23 cellular contexts compared by ENCODE assay signal in genomic region chr1:4786061-4786460, GRCh38.
"Had no signal": no experiment of that assay in that cellular context is flagged by ENCODE, and none has a peak within 500 bp of the region (broad histone marks: within the 10 kb centered on the region; RNA-seq: fewer than 3 reads in every experiment).

No MANE protein-coding gene starts in this region.

- DNase-seq: activated CD4-positive, alpha-beta memory T cell treated with anti-CD3 and anti-CD28 coated beads, Interleukin-2, amount 10 ng/mL, durations not matched to agents 7 days and 5 days; activated CD4-positive, alpha-beta T cell treated with anti-CD3 and anti-CD28 coated beads, Interleukin-2, amount 10 ng/mL, durations not matched to agents 24 days and 14 days; activated effector memory CD4-positive, alpha-beta T cell treated with anti-CD3 and anti-CD28 coated beads, Interleukin-2, amount 50 U/mL, for 16 hours; activated naive CD4-positive, alpha-beta T cell treated with anti-CD3 and anti-CD28 coated beads, Interleukin-2, amount 10 ng/mL, durations not matched to agents 7 days and 5 days; activated T-cell treated with anti-CD3 and anti-CD28 coated beads, Interleukin-2, amount 50 U/mL, for 72 hours; aorta; caudate nucleus; effector memory CD4-positive, alpha-beta T cell; foreskin melanocyte; kidney; midbrain; ovary; psoas muscle; spleen; stimulated activated CD4-positive, alpha-beta T cell treated with anti-CD3 and anti-CD28 coated beads, Interleukin-4, amount 100 ng/mL, for 24 hours; stimulated activated naive CD8-positive, alpha-beta T cell treated with anti-CD3 and anti-CD28 coated beads, Interleukin-15, Interleukin-2, amounts not matched to agents 100 U/mL and 50 U/mL, for 24 hours had no signal

- H3K36me3 ChIP-seq: neutrophil, ovary, right atrium auricular region, spleen, upper lobe of left lung had no signal

- H3K27me3 ChIP-seq: neutrophil, ovary, right atrium auricular region, upper lobe of left lung had no signal

- ATAC-seq: activated CD4-positive, CD25-positive, alpha-beta regulatory T cell treated with anti-CD3 and anti-CD28 coated beads, Interleukin-2, amount 50 U/mL, for 24 hours; activated T-cell treated with anti-CD3 and anti-CD28 coated beads, Interleukin-2, amount 50 U/mL, for 72 hours; left lobe of liver; natural killer cell treated with Interleukin-12 subunit alpha and Interleukin-12 subunit beta and Interleukin-15 and Interleukin-18, amount 100 ng/mL, for 72 hours; psoas muscle; stimulated activated naive CD8-positive, alpha-beta T cell treated with anti-CD3 and anti-CD28 coated beads, Interleukin-15, Interleukin-2, amounts not matched to agents 100 U/mL and 50 U/mL, for 24 hours had no signal

- H3K27ac ChIP-seq: neutrophil, ovary, psoas muscle, right atrium auricular region, spleen, VCaP had no signal

- H3K4me3 ChIP-seq: ovary, psoas muscle, right atrium auricular region, spleen, upper lobe of left lung had no signal

- H3K9me3 ChIP-seq: neutrophil, ovary, psoas muscle, right atrium auricular region, spleen, upper lobe of left lung had no signal

- H3K4me1 ChIP-seq: psoas muscle, right atrium auricular region, spleen, upper lobe of left lung had no signal
